Comparison of ENCODE assay signal across 8 cellular contexts in genomic region chr2:235595420-235596010, GRCh38.
DNase-seq lines count a peak whose midpoint lies in the region; ATAC-seq and TF ChIP-seq lines count a peak whose summit lies in the region.

No MANE protein-coding gene starts in this region.

- H3K9ac ChIP-seq in fibroblast of lung (ENCODE audit: insufficient read depth, low read length) = no peak overlapping the region
- H3K9ac ChIP-seq in neural progenitor cell = no peak overlapping the region

- H3K4me2 ChIP-seq in fibroblast of lung (ENCODE audit: extremely low read depth, insufficient read depth, low read length) = no peak overlapping the region
- no peak overlapping the region for H3K4me2 ChIP-seq in neural progenitor cell

- H3K4me3 ChIP-seq in BJ (ENCODE audit: low read depth, low read length) (no peak overlapping the region), fibroblast of lung (replicated peaks in 1 of 4; ENCODE audit: control extremely low read depth in 1 of 4, insufficient read depth in 1 of 4, low read depth in 3 of 4, low read length in 4 of 4) (no peak overlapping the region), neural progenitor cell (no peak overlapping the region)

- CTCF ChIA-PET in BJ (lab: Yijun Ruan, JAX) = interaction anchor here (0.6 to 9.2 kb wide), 46 partner anchors 9 to 1582 kb away, joined by 3 to 170 read pairs (median 4); no protein-coding TSS in a partner anchor
- CTCF ChIA-PET in activated CD4-positive, alpha-beta memory T cell treated with anti-CD3 and anti-CD28 coated beads, Interleukin-2, amount 10 ng/mL, durations not matched to agents 7 days and 5 days (lab: Charles Lee) = interaction anchor here (0.6 to 7.4 kb wide), 10 partner anchors 9 to 869 kb away, joined by 3 to 73 read pairs (median 4); no protein-coding TSS in a partner anchor

- H3K9me3 ChIP-seq in fibroblast of lung (ENCODE audit: control insufficient read depth, insufficient read depth, low read depth, low read length) (no peaks in the 10 kb centered on the region), neural progenitor cell (ENCODE audit: low read depth) (no peaks in the 10 kb centered on the region)

- H3K36me3 Mint-ChIP-seq in activated CD4-positive, alpha-beta memory T cell treated with anti-CD3 and anti-CD28 coated beads, Interleukin-2, amount 10 ng/mL, durations not matched to agents 7 days and 5 days (ENCODE audit: low read depth) = no peaks in the 10 kb centered on the region
- peaks cover 5% of the 10 kb centered on the region for H3K36me3 Mint-ChIP-seq in neural progenitor cell

- POLR2A ChIA-PET in BJ (lab: Charles Lee) = no interaction called here
- POLR2A ChIA-PET in activated CD4-positive, alpha-beta memory T cell treated with anti-CD3 and anti-CD28 coated beads, Interleukin-2, amount 10 ng/mL, durations not matched to agents 7 days and 5 days (lab: Charles Lee) = no interaction called here

- TF ChIP-seq CTCF in BJ (IDR thresholded peaks at IDR 0.05; ENCODE audit: insufficient read depth, low read depth, low read length) = peak; percentile 85
- peak; percentile 93 to 95 for TF ChIP-seq CTCF in fibroblast of lung (conservative IDR thresholded peaks at IDR 0.05 in 1 of 2, IDR thresholded peaks at IDR 0.05 in 1 of 2; ENCODE audit: low read depth in 1 of 2, low read length in 2 of 2)
- TF ChIP-seq CTCF in neural progenitor cell (IDR thresholded peaks at IDR 0.05) = peak; percentile 80

- H3K36me3 ChIP-seq in BJ (ENCODE audit: control insufficient read depth, insufficient read depth, low read length) = no peaks in the 10 kb centered on the region
- no peaks in the 10 kb centered on the region for H3K36me3 ChIP-seq in fibroblast of lung (ENCODE audit: control insufficient read depth, insufficient read depth, low read length)
- no peaks in the 10 kb centered on the region for H3K36me3 ChIP-seq in neural progenitor cell

- no peaks in the 10 kb centered on the region for H3K9me3 Mint-ChIP-seq in activated CD4-positive, alpha-beta memory T cell treated with anti-CD3 and anti-CD28 coated beads, Interleukin-2, amount 10 ng/mL, durations not matched to agents 7 days and 5 days
- no peaks in the 10 kb centered on the region for H3K9me3 Mint-ChIP-seq in neural progenitor cell

- H3K79me2 ChIP-seq in fibroblast of lung (ENCODE audit: control insufficient read depth, insufficient read depth, low read length) (peaks cover 2% of the 10 kb centered on the region), neural progenitor cell (ENCODE audit: low read depth) (peaks cover 29% of the 10 kb centered on the region)

- H2AFZ ChIP-seq in fibroblast of lung (ENCODE audit: low read length) (no peak overlapping the region), neural progenitor cell (replicated peaks) (no peak overlapping the region)

- H3K27ac Mint-ChIP-seq in activated CD4-positive, alpha-beta memory T cell treated with anti-CD3 and anti-CD28 coated beads, Interleukin-2, amount 10 ng/mL, durations not matched to agents 7 days and 5 days = no peak overlapping the region
- no peak overlapping the region for H3K27ac Mint-ChIP-seq in neural progenitor cell

- H3K4me3 Mint-ChIP-seq in activated CD4-positive, alpha-beta memory T cell treated with anti-CD3 and anti-CD28 coated beads, Interleukin-2, amount 10 ng/mL, durations not matched to agents 7 days and 5 days = no peak overlapping the region
- no peak overlapping the region for H3K4me3 Mint-ChIP-seq in neural progenitor cell

- peak; percentile 23 for DNase-seq in BJ (ENCODE audit: low read depth)
- DNase-seq in GM19238 (ENCODE audit: insufficient read length, low spot score) = peak; percentile 25
- DNase-seq in NCI-H2227 treated with DMSO at 0.1 percent for 48 hours (lab: John Stamatoyannopoulos, UW) = peak; percentile 41
- peak; percentile 55 for DNase-seq in activated CD4-positive, alpha-beta memory T cell treated with anti-CD3 and anti-CD28 coated beads, Interleukin-2, amount 10 ng/mL, durations not matched to agents 7 days and 5 days
- peak; percentile 59 to 85 for DNase-seq in fibroblast of lung (ENCODE audit: low read depth in 2 of 2)
- DNase-seq in neural progenitor cell (ENCODE audit: low spot score) = peak; percentile 75
- no peak for DNase-seq in activated CD4-positive, CD25-positive, alpha-beta regulatory T cell (lab: John Stamatoyannopoulos, UW)

- no peaks in the 10 kb centered on the region for H3K27me3 Mint-ChIP-seq in activated CD4-positive, alpha-beta memory T cell treated with anti-CD3 and anti-CD28 coated beads, Interleukin-2, amount 10 ng/mL, durations not matched to agents 7 days and 5 days
- H3K27me3 Mint-ChIP-seq in neural progenitor cell (ENCODE audit: insufficient read depth, low read depth) = peaks cover under 1% of the 10 kb centered on the region

- H3K4me1 ChIP-seq in fibroblast of lung (ENCODE audit: control insufficient read depth, extremely low read depth, insufficient read depth, low read length) = no peaks in the 10 kb centered on the region
- no peaks in the 10 kb centered on the region for H3K4me1 ChIP-seq in neural progenitor cell

- no peak overlapping the region for H3K27ac ChIP-seq in fibroblast of lung (ENCODE audit: insufficient read depth, low read length)
- H3K27ac ChIP-seq in neural progenitor cell = no peak overlapping the region

- H3K4me1 Mint-ChIP-seq in activated CD4-positive, alpha-beta memory T cell treated with anti-CD3 and anti-CD28 coated beads, Interleukin-2, amount 10 ng/mL, durations not matched to agents 7 days and 5 days = no peaks in the 10 kb centered on the region
- peaks cover 42% of the 10 kb centered on the region for H3K4me1 Mint-ChIP-seq in neural progenitor cell

- H3F3A ChIP-seq in neural progenitor cell (ENCODE audit: low read depth) = no peaks in the 10 kb centered on the region

- H4K20me1 ChIP-seq in fibroblast of lung (ENCODE audit: control insufficient read depth, extremely low read depth, insufficient read depth, low read length) (no peaks in the 10 kb centered on the region), neural progenitor cell (ENCODE audit: low read depth) (peaks cover 83% of the 10 kb centered on the region)

- H3K27me3 ChIP-seq in BJ (ENCODE audit: control insufficient read depth, insufficient read depth, low read length) (no peaks in the 10 kb centered on the region), fibroblast of lung (ENCODE audit: control insufficient read depth, insufficient read depth, low read length) (no peaks in the 10 kb centered on the region), neural progenitor cell (no peaks in the 10 kb centered on the region)

- no peak for ATAC-seq in GM19395 (IDR thresholded peaks at IDR 0.05; ENCODE audit: unreplicated experiment)

Comparison
In these comparisons a context has a peak if more than half of its experiments do, and no peak if none do; other contexts are left out.
1. DNase-seq: peak in BJ (single experiment), GM19238 (single experiment), NCI-H2227 treated with DMSO at 0.1 percent for 48 hours (single experiment), activated CD4-positive, alpha-beta memory T cell treated with anti-CD3 and anti-CD28 coated beads, Interleukin-2, amount 10 ng/mL, durations not matched to agents 7 days and 5 days (single experiment), fibroblast of lung (2 of 2) and neural progenitor cell (single experiment); none in activated CD4-positive, CD25-positive, alpha-beta regulatory T cell (0 of 4).
2. Peak in every context shown above with its lines, with median percentiles within 50 percentile points of each other: CTCF ChIP-seq.